Comparison of ENCODE assay signal across 1 cellular context in genomic region chr10:61000769-61001730, GRCh38.
TF ChIP-seq lines count a peak whose summit lies in the region.

No MANE protein-coding gene starts in this region.

TF ChIP-seq in HEK293, 187 proteins besides CTCF, POLR2A, EP300 and RAD21 (continued from another document and continues in another):
- TF ChIP-seq HIC1 (tag by site-specific recombination; IDR thresholded peaks at IDR 0.05) (peak; percentile 86; the same call in 1 of the 2 replicates), ZBTB6 (tag by site-specific recombination; IDR thresholded peaks at IDR 0.05) (no peak), EGR2 (tag by site-specific recombination; IDR thresholded peaks at IDR 0.05; ENCODE audit: low read depth) (peak; percentile 94), ZNF473 (tag by site-specific recombination; IDR thresholded peaks at IDR 0.05) (no peak), ZNF561 (tag by site-specific recombination; IDR thresholded peaks at IDR 0.05; ENCODE audit: borderline replicate concordance) (peak; percentile 60; the same call in 1 of the 2 replicates), ZNF501 (tag by site-specific recombination; IDR thresholded peaks at IDR 0.05) (peak; percentile 84), KLF7 (tag by site-specific recombination; IDR thresholded peaks at IDR 0.05; ENCODE audit: borderline replicate concordance) (peak; percentile 95), ZNF214 (tag by site-specific recombination; IDR thresholded peaks at IDR 0.05; ENCODE audit: borderline replicate concordance) (no peak), BCL6B (tag by site-specific recombination; IDR thresholded peaks at IDR 0.05) (peak; percentile 40; the same call in 1 of the 2 replicates), ZBTB10 (tag by site-specific recombination; IDR thresholded peaks at IDR 0.05) (peak; percentile 86), ZNF544 (tag by site-specific recombination; IDR thresholded peaks at IDR 0.05) (no peak), ZBTB11 (tag by site-specific recombination; conservative IDR thresholded peaks at IDR 0.05; ENCODE audit: low read depth) (no peak), ZNF174 (tag by site-specific recombination; IDR thresholded peaks at IDR 0.05) (no peak), ZNF521 (tag by site-specific recombination; IDR thresholded peaks at IDR 0.05) (no peak), SP3 (tag by site-specific recombination; IDR thresholded peaks at IDR 0.05) (peak; percentile 67), ZSCAN23 (tag by site-specific recombination; IDR thresholded peaks at IDR 0.05) (no peak), ZNF26 (tag by site-specific recombination; IDR thresholded peaks at IDR 0.05) (no peak), ZBTB20 (tag by site-specific recombination; IDR thresholded peaks at IDR 0.05) (peak; percentile 48; the same call in 1 of the 2 replicates), ZNF600 (tag by site-specific recombination; IDR thresholded peaks at IDR 0.05) (peak; percentile 62), ZBTB26 (tag by site-specific recombination; optimal IDR thresholded peaks at IDR 0.05) (peak; percentile 87), ZNF837 (tag by site-specific recombination; IDR thresholded peaks at IDR 0.05) (no peak), ZNF24 (tag by site-specific recombination; IDR thresholded peaks at IDR 0.05) (peak; percentile 60; the same call in 1 of the 2 replicates), ZNF366 (tag by site-specific recombination; conservative IDR thresholded peaks at IDR 0.05) (peak; percentile 73; the same call in 1 of the 2 replicates), ZNF510 (tag by site-specific recombination; IDR thresholded peaks at IDR 0.05; ENCODE audit: insufficient replicate concordance) (no peak), ZNF580 (tag by site-specific recombination; IDR thresholded peaks at IDR 0.05) (no peak), ZNF266 (tag by site-specific recombination; IDR thresholded peaks at IDR 0.05; ENCODE audit: low read depth) (no peak), ZNF48 (tag by site-specific recombination; IDR thresholded peaks at IDR 0.05) (no peak), ZNF518A (tag by site-specific recombination; conservative IDR thresholded peaks at IDR 0.05; ENCODE audit: low read depth) (no peak), KLF17 (tag by site-specific recombination; IDR thresholded peaks at IDR 0.05) (peak; percentile 35), ZNF830 (tag by site-specific recombination; IDR thresholded peaks at IDR 0.05; ENCODE audit: low read depth) (no peak), KLF16 (tag by site-specific recombination; IDR thresholded peaks at IDR 0.05) (peak; percentile 92), ZNF776 (tag by site-specific recombination; IDR thresholded peaks at IDR 0.05; ENCODE audit: borderline replicate concordance) (no peak), ZFP41 (tag by site-specific recombination; IDR thresholded peaks at IDR 0.05; ENCODE audit: borderline replicate concordance) (no peak), ZNF692 (tag by site-specific recombination; IDR thresholded peaks at IDR 0.05) (peak; percentile 80)
